ENCODE assay signal across 9 cellular contexts in genomic region chr11:72969894-72970335, GRCh38.
A peak's percentile ranks its signal among the peaks of the same experiment; 100 is the strongest.
DNase-seq lines count a peak whose midpoint lies in the region; ATAC-seq, FAIRE-seq and TF ChIP-seq lines count a peak whose summit lies in the region.
"Had no signal": no experiment of that assay in that cellular context is flagged by ENCODE, and none has a peak within 500 bp of the region (broad histone marks: within the 10 kb centered on the region; RNA-seq: fewer than 3 reads in every experiment).

No MANE protein-coding gene starts in this region.

- no peaks in the 10 kb centered on the region for H3K9me3 ChIP-seq in stomach

- peaks cover 65% of the 10 kb centered on the region for H3K4me1 Mint-ChIP-seq in activated CD8-positive, alpha-beta memory T cell treated with anti-CD3 and anti-CD28 coated beads, Interleukin-2, amount 10 ng/mL, durations not matched to agents 7 days and 5 days
- H3K4me1 Mint-ChIP-seq in activated B cell treated with CpG ODN at 0.5 μM for 24 hours, result peaks cover 67% of the 10 kb centered on the region
- peaks cover 12% of the 10 kb centered on the region for H3K4me1 Mint-ChIP-seq in osteocyte (ENCODE audit: unreplicated experiment)

- no peak for FAIRE-seq in frontal cortex (lab: Jason Lieb, UNC)

- peak overlapping the region; percentile 87 for H3K27ac Mint-ChIP-seq in activated CD8-positive, alpha-beta memory T cell treated with anti-CD3 and anti-CD28 coated beads, Interleukin-2, amount 10 ng/mL, durations not matched to agents 7 days and 5 days
- H3K27ac Mint-ChIP-seq in activated B cell treated with CpG ODN at 0.5 μM for 24 hours (peak overlapping the region; percentile 82), osteocyte (ENCODE audit: unreplicated experiment) (peak overlapping the region; percentile 63)

- no peak for TF ChIP-seq POLR2A in stomach (IDR thresholded peaks at IDR 0.05)

- CTCF ChIA-PET in activated CD8-positive, alpha-beta memory T cell treated with anti-CD3 and anti-CD28 coated beads, Interleukin-2, amount 10 ng/mL, durations not matched to agents 7 days and 5 days (lab: Charles Lee), result interaction anchor here (1.5 kb wide), 1 partner anchor 11 kb away, joined by 3 read pairs; no protein-coding TSS in a partner anchor
- CTCF ChIA-PET in activated B cell treated with CpG ODN at 0.5 μM for 24 hours (lab: Charles Lee), result no interaction called here

- H3K4me3 ChIP-seq in stomach, result no peak overlapping the region

- TF ChIP-seq EP300 in stomach (IDR thresholded peaks at IDR 0.05), result no peak

- peaks cover 50% of the 10 kb centered on the region for H3K36me3 Mint-ChIP-seq in activated CD8-positive, alpha-beta memory T cell treated with anti-CD3 and anti-CD28 coated beads, Interleukin-2, amount 10 ng/mL, durations not matched to agents 7 days and 5 days
- H3K36me3 Mint-ChIP-seq in activated B cell treated with CpG ODN at 0.5 μM for 24 hours (ENCODE audit: low read depth), result peaks cover 84% of the 10 kb centered on the region
- H3K36me3 Mint-ChIP-seq in osteocyte (ENCODE audit: unreplicated experiment), result peaks cover 13% of the 10 kb centered on the region

- POLR2A ChIA-PET in activated B cell treated with CpG ODN at 0.5 μM for 24 hours (lab: Charles Lee), result no interaction called here

- H3K36me3 ChIP-seq in stomach, result peaks cover 0 to 9% (median 3%) of the 10 kb centered on the region in 4 donors

- intact Hi-C loops in activated B cell treated with CpG ODN at 0.5 μM for 24 hours (cut with micrococcal nuclease) (no loop called here), stomach (cut with DNase I; ENCODE audit: low total_unique reads) (no loop called here)

- DNase-seq in activated CD8-positive, alpha-beta memory T cell treated with anti-CD3 and anti-CD28 coated beads, Interleukin-2, amount 10 ng/mL, durations not matched to agents 7 days and 5 days, result no peak
- no peak for DNase-seq in activated CD8-positive, alpha-beta memory T cell treated with anti-CD3 and anti-CD28 coated beads, Interleukin-2, amount 50 U/mL, for 48 hours
- DNase-seq in activated B cell treated with CpG ODN at 0.5 μM for 24 hours (no peak), osteocyte (ENCODE audit: extremely low spot score, unreplicated experiment) (no peak), frontal cortex (ENCODE audit: low spot score in 2 of 2) (no peak), stomach (no peak), middle frontal gyrus (ENCODE audit: extremely low spot score, low spot score) (no peak)

- TF ChIP-seq CTCF in activated B cell treated with CpG ODN at 0.5 μM for 24 hours (IDR thresholded peaks at IDR 0.05) (no peak), osteocyte (IDR thresholded peaks at IDR 0.05) (no peak), stomach (IDR thresholded peaks at IDR 0.05) (no peak)

- H3K27me3 Mint-ChIP-seq in activated CD8-positive, alpha-beta memory T cell treated with anti-CD3 and anti-CD28 coated beads, Interleukin-2, amount 10 ng/mL, durations not matched to agents 7 days and 5 days, result no peaks in the 10 kb centered on the region
- H3K27me3 Mint-ChIP-seq in activated B cell treated with CpG ODN at 0.5 μM for 24 hours, result no peaks in the 10 kb centered on the region
- H3K27me3 Mint-ChIP-seq in osteocyte (ENCODE audit: unreplicated experiment), result no peaks in the 10 kb centered on the region

- ATAC-seq in activated CD8-positive, alpha-beta memory T cell treated with anti-CD3 and anti-CD28 coated beads, Interleukin-2, amount 10 ng/mL, durations not matched to agents 7 days and 5 days, result peak; percentile 91
- ATAC-seq in HG03135 (IDR thresholded peaks at IDR 0.05; ENCODE audit: unreplicated experiment), result peak; percentile 75
- peak; percentile 37 for ATAC-seq in activated B cell treated with CpG ODN at 0.5 μM for 24 hours (ENCODE audit: low read depth)

- H3K4me1 ChIP-seq in stomach, result peaks cover 0 to 40% (median 15%) of the 10 kb centered on the region in 4 donors

- H3K27me3 ChIP-seq in stomach, result no peaks in the 10 kb centered on the region

- no peak overlapping the region for H3K27ac ChIP-seq in stomach
- H3K27ac ChIP-seq: C4-2B had no signal

- peak overlapping the region; percentile 52 for H3K4me3 Mint-ChIP-seq in activated CD8-positive, alpha-beta memory T cell treated with anti-CD3 and anti-CD28 coated beads, Interleukin-2, amount 10 ng/mL, durations not matched to agents 7 days and 5 days
- peak overlapping the region; percentile 2 for H3K4me3 Mint-ChIP-seq in activated B cell treated with CpG ODN at 0.5 μM for 24 hours
- H3K4me3 Mint-ChIP-seq in osteocyte (ENCODE audit: unreplicated experiment), result no peak overlapping the region

- H3K9me3 Mint-ChIP-seq in activated CD8-positive, alpha-beta memory T cell treated with anti-CD3 and anti-CD28 coated beads, Interleukin-2, amount 10 ng/mL, durations not matched to agents 7 days and 5 days (ENCODE audit: low read depth), result no peaks in the 10 kb centered on the region
- no peaks in the 10 kb centered on the region for H3K9me3 Mint-ChIP-seq in activated B cell treated with CpG ODN at 0.5 μM for 24 hours
- no peaks in the 10 kb centered on the region for H3K9me3 Mint-ChIP-seq in osteocyte (ENCODE audit: unreplicated experiment)

Comparison
In these comparisons a context has a peak if more than half of its experiments do, and no peak if none do; other contexts are left out.
1. ATAC-seq: peak in every context shown above with its lines; median percentile 91 in activated CD8-positive, alpha-beta memory T cell treated with anti-CD3 and anti-CD28 coated beads, Interleukin-2, amount 10 ng/mL, durations not matched to agents 7 days and 5 days; 75 in HG03135; 37 in activated B cell treated with CpG ODN at 0.5 μM for 24 hours.